In genomic region chr13:108915095-108915633, GRCh38 we compare ENCODE assay signal across 8 cellular contexts.
A peak's percentile ranks its signal among the peaks of the same experiment; 100 is the strongest.
DNase-seq lines count a peak whose midpoint lies in the region; ATAC-seq and TF ChIP-seq lines count a peak whose summit lies in the region.

No MANE protein-coding gene starts in this region.

- H3K36me3 Mint-ChIP-seq in stimulated activated naive B cell treated with anti-CD40 and anti-IgM and Interleukin-4, amounts not matched to agents 10 μg/mL and 1 μg/mL and 100 μg/mL, for 72 hours, result no peaks in the 10 kb centered on the region
- no peaks in the 10 kb centered on the region for H3K36me3 Mint-ChIP-seq in effector memory CD8-positive, alpha-beta T cell (ENCODE audit: insufficient read depth)

- H3K27ac Mint-ChIP-seq in stimulated activated naive B cell treated with anti-CD40 and anti-IgM and Interleukin-4, amounts not matched to agents 10 μg/mL and 1 μg/mL and 100 μg/mL, for 72 hours, result peak overlapping the region; percentile 92
- peak overlapping the region in 1 of 2 donors; percentile 21 for H3K27ac Mint-ChIP-seq in effector memory CD8-positive, alpha-beta T cell

- H3K4me3 Mint-ChIP-seq in stimulated activated naive B cell treated with anti-CD40 and anti-IgM and Interleukin-4, amounts not matched to agents 10 μg/mL and 1 μg/mL and 100 μg/mL, for 72 hours, result peak overlapping the region; percentile 78
- peak overlapping the region in 1 of 2 donors; percentile 15 for H3K4me3 Mint-ChIP-seq in effector memory CD8-positive, alpha-beta T cell

- no peaks in the 10 kb centered on the region for H3K9me3 ChIP-seq in cardiac muscle cell (ENCODE audit: low read depth)

- peaks cover 15% of the 10 kb centered on the region in 2 donors for H3K27me3 Mint-ChIP-seq in stimulated activated naive B cell treated with anti-CD40 and anti-IgM and Interleukin-4, amounts not matched to agents 10 μg/mL and 1 μg/mL and 100 μg/mL, for 72 hours
- peaks cover 0 to 20% of the 10 kb centered on the region in 2 donors for H3K27me3 Mint-ChIP-seq in effector memory CD8-positive, alpha-beta T cell

- no peaks in the 10 kb centered on the region for H3K36me3 ChIP-seq in cardiac muscle cell

- peaks cover 6 to 22% of the 10 kb centered on the region in 2 donors for H3K4me1 Mint-ChIP-seq in stimulated activated naive B cell treated with anti-CD40 and anti-IgM and Interleukin-4, amounts not matched to agents 10 μg/mL and 1 μg/mL and 100 μg/mL, for 72 hours
- peaks cover 0 to 3% of the 10 kb centered on the region in 2 donors for H3K4me1 Mint-ChIP-seq in effector memory CD8-positive, alpha-beta T cell (ENCODE audit: low read depth in 2 of 2)

- peak; percentile 42 to 43 for ATAC-seq in left cardiac atrium
- ATAC-seq in stimulated activated naive B cell treated with anti-CD40 and anti-IgM and Interleukin-4, amounts not matched to agents 10 μg/mL and 1 μg/mL and 100 μg/mL, for 72 hours (replicated peaks), result no peak
- ATAC-seq in effector memory CD8-positive, alpha-beta T cell (replicated peaks), result no peak

- no peaks in the 10 kb centered on the region for H3K9me3 Mint-ChIP-seq in stimulated activated naive B cell treated with anti-CD40 and anti-IgM and Interleukin-4, amounts not matched to agents 10 μg/mL and 1 μg/mL and 100 μg/mL, for 72 hours
- peaks cover 0 to 7% of the 10 kb centered on the region in 2 donors for H3K9me3 Mint-ChIP-seq in effector memory CD8-positive, alpha-beta T cell

- H3K27me3 ChIP-seq in cardiac muscle cell, result no peaks in the 10 kb centered on the region
- no peaks in the 10 kb centered on the region for H3K27me3 ChIP-seq in HL-60 (ENCODE audit: insufficient read depth, poor library complexity, severe bottlenecking)

- H3K4me3 ChIP-seq in cardiac muscle cell (no peak overlapping the region), HL-60 (replicated peaks; ENCODE audit: insufficient read depth, low read length) (no peak overlapping the region), WI38 (ENCODE audit: low read depth, low read length) (peak overlapping the region; percentile 48)

- DNase-seq in cardiac muscle cell (ENCODE audit: low read depth in 1 of 2, low spot score in 1 of 2) (peak; percentile 38 to 67), cardiac septum (ENCODE audit: low spot score) (no peak), HL-60 (ENCODE audit: low read depth in 1 of 2, low spot score in 1 of 2) (peak in 1 of 2 experiments; percentile 37), left cardiac atrium (no peak), retina (no peak)
- DNase-seq in stimulated activated naive B cell treated with anti-CD40 and anti-IgM and Interleukin-4, amounts not matched to agents 10 μg/mL and 1 μg/mL and 100 μg/mL, for 72 hours, result no peak
- DNase-seq in effector memory CD8-positive, alpha-beta T cell, result no peak

- intact Hi-C loops in cardiac septum (cut with DNase I) (no loop called here), left cardiac atrium (cut with DNase I) (no loop called here)

- H3K27ac ChIP-seq in cardiac muscle cell, result no peak overlapping the region
- peak overlapping the region; percentile 74 for H3K27ac ChIP-seq in HL-60 (replicated peaks)

- TF ChIP-seq CTCF in cardiac muscle cell (IDR thresholded peaks at IDR 0.05; ENCODE audit: low read depth, low read length) (peak; percentile 71), HL-60 (IDR thresholded peaks at IDR 0.05; ENCODE audit: insufficient read depth, low read length) (peak; percentile 25), WI38 (IDR thresholded peaks at IDR 0.05; ENCODE audit: low read depth, low read length) (peak; percentile 54; the same call in 1 of the 2 replicates)

- H3K4me1 ChIP-seq in cardiac muscle cell (ENCODE audit: low read depth), result peaks cover 3% of the 10 kb centered on the region

Comparison
In these comparisons a context has a peak if more than half of its experiments do, and no peak if none do; other contexts are left out.
1. DNase-seq: peak in cardiac muscle cell (2 of 2); none in cardiac septum (single experiment), left cardiac atrium (single experiment), stimulated activated naive B cell treated with anti-CD40 and anti-IgM and Interleukin-4, amounts not matched to agents 10 μg/mL and 1 μg/mL and 100 μg/mL, for 72 hours (single experiment), effector memory CD8-positive, alpha-beta T cell (0 of 3) and retina (single experiment).
2. ATAC-seq: peak in left cardiac atrium (2 of 2); none in stimulated activated naive B cell treated with anti-CD40 and anti-IgM and Interleukin-4, amounts not matched to agents 10 μg/mL and 1 μg/mL and 100 μg/mL, for 72 hours (0 of 2) and effector memory CD8-positive, alpha-beta T cell (single experiment).
3. Peak in every context shown above with its lines, with median percentiles within 50 percentile points of each other: CTCF ChIP-seq.